ENCODE assay signal across 12 cellular contexts in genomic region chr2:64114912-64115277, GRCh38. TPM values are rescaled to one million over a fixed set of nuclear protein-coding genes. Genes with fewer than 3 reads are reported as not detected.
DNase-seq lines count a peak whose midpoint lies in the region; ATAC-seq and TF ChIP-seq lines count a peak whose summit lies in the region.
"Had no signal": no experiment of that assay in that cellular context is flagged by ENCODE, and none has a peak within 500 bp of the region (broad histone marks: within the 10 kb centered on the region; RNA-seq: fewer than 3 reads in every experiment).

No MANE protein-coding gene starts in this region.

- H3K27ac ChIP-seq in heart right ventricle = peak overlapping the region in 6 of 10 donors; percentile 4 to 77 (median 52)
- H3K27ac ChIP-seq in right cardiac atrium (ENCODE audit: low read length) = no peak overlapping the region
- peak overlapping the region; percentile 14 for H3K27ac ChIP-seq in vagina
- H3K27ac ChIP-seq: BLaER1 had no signal

- ATAC-seq in heart right ventricle (no peak), right cardiac atrium (no peak), HG03342 (IDR thresholded peaks at IDR 0.05; ENCODE audit: unreplicated experiment) (peak; percentile 41)

- no peaks in the 10 kb centered on the region for H3K27me3 ChIP-seq in heart right ventricle
- no peaks in the 10 kb centered on the region for H3K27me3 ChIP-seq in right cardiac atrium (ENCODE audit: control insufficient read depth, insufficient read depth)
- no peaks in the 10 kb centered on the region for H3K27me3 ChIP-seq in vagina
- H3K27me3 ChIP-seq: BLaER1 had no signal

- H3K27me3 Mint-ChIP-seq in endothelial cell (ENCODE audit: unreplicated experiment) = no peaks in the 10 kb centered on the region

- intact Hi-C loops in heart right ventricle (cut with DNase I) = loop anchor here in 2 of 10 donors (10.0 kb wide), 2 partner anchors 50 to 60 kb away; no protein-coding TSS in a partner anchor
- intact Hi-C loops in right cardiac atrium (cut with DNase I) = no loop called here
- intact Hi-C loops in vagina (cut with DNase I) = no loop called here

- H3K36me3 ChIP-seq in heart right ventricle (no peaks in the 10 kb centered on the region), vagina (no peaks in the 10 kb centered on the region)
- H3K36me3 ChIP-seq: BLaER1 had no signal

- H3K27ac Mint-ChIP-seq in endothelial cell (ENCODE audit: unreplicated experiment) = peak overlapping the region; percentile 25

- no peak for TF ChIP-seq POLR2A in vagina (IDR thresholded peaks at IDR 0.05)

- H3K9me3 ChIP-seq in heart right ventricle (no peaks in the 10 kb centered on the region), right cardiac atrium (ENCODE audit: control insufficient read depth, low read length) (no peaks in the 10 kb centered on the region), vagina (no peaks in the 10 kb centered on the region)
- H3K9me3 ChIP-seq: BLaER1 had no signal

- DNase-seq in heart right ventricle (no peak), right cardiac atrium (no peak), endothelial cell (ENCODE audit: low spot score) (no peak), vagina (ENCODE audit: extremely low spot score in 2 of 2) (no peak), KG1 (lab: John Stamatoyannopoulos, UW) (no peak), NCI-H1417 treated with DMSO at 0.1 percent for 48 hours (lab: John Stamatoyannopoulos, UW) (no peak), DMS 273 (lab: John Stamatoyannopoulos, UW; ENCODE audit: unreplicated experiment) (no peak)
- DNase-seq: NCI-H1092 treated with DMSO at 0.1 percent for 48 hours; stimulated activated CD4-positive, alpha-beta T cell treated with anti-CD3 and anti-CD28 coated beads, Interleukin-12 subunit alpha, Interleukin-12 subunit beta, amount 100 ng/mL, for 4 hours; T1000 had no signal

- peaks cover 0 to 93% (median 66%) of the 10 kb centered on the region in 9 donors for H3K4me1 ChIP-seq in heart right ventricle
- H3K4me1 ChIP-seq in right cardiac atrium (ENCODE audit: control insufficient read depth, insufficient read depth, low read length) = peaks cover 5% of the 10 kb centered on the region
- H3K4me1 ChIP-seq in vagina = peaks cover 58% of the 10 kb centered on the region
- H3K4me1 ChIP-seq: BLaER1 had no signal

- WGBS in heart right ventricle, 2 donors = 78 to 95% methylated on average over 3 of the region's 3 CpGs
- WGBS in right cardiac atrium = 79% methylated on average over 3 of the region's 3 CpGs

- no peak overlapping the region for H3K4me3 ChIP-seq in heart right ventricle
- no peak overlapping the region for H3K4me3 ChIP-seq in right cardiac atrium (ENCODE audit: low read length)
- H3K4me3 ChIP-seq in vagina = no peak overlapping the region
- H3K4me3 ChIP-seq: BLaER1 had no signal

- TF ChIP-seq CTCF in heart right ventricle (IDR thresholded peaks at IDR 0.05) (no peak), endothelial cell (IDR thresholded peaks at IDR 0.05; ENCODE audit: unreplicated experiment) (no peak), vagina (IDR thresholded peaks at IDR 0.05) (no peak)

- no peaks in the 10 kb centered on the region for H3K9me3 Mint-ChIP-seq in endothelial cell (ENCODE audit: unreplicated experiment)

- H3K4me1 Mint-ChIP-seq in endothelial cell (ENCODE audit: unreplicated experiment) = peaks cover 30% of the 10 kb centered on the region

- no peak overlapping the region for H3K4me3 Mint-ChIP-seq in endothelial cell (ENCODE audit: unreplicated experiment)

- no peaks in the 10 kb centered on the region for H3K36me3 Mint-ChIP-seq in endothelial cell (ENCODE audit: low read depth, unreplicated experiment)

RNA-seq across cellular contexts. Expression of gene PELI1, which starts 29.3 kb away (rescaled TPM):
- total RNA-seq in heart right ventricle = 10 to 100 TPM in 3 of 10 donors, 1 to 10 TPM in 7; 6.3 to 15.6 (median 8.6) TPM
- polyA plus RNA-seq in heart right ventricle = 1 to 10 TPM; 6.0 to 9.1 TPM
- total RNA-seq in right cardiac atrium = 10 to 100 TPM; 12.4 to 17.2 (median 13.7) TPM
- polyA plus RNA-seq in right cardiac atrium = 6.9 TPM
- total RNA-seq in endothelial cell (ENCODE audit: unreplicated experiment) = 46.4 TPM
- 60.4 TPM for total RNA-seq in vagina
